ENCODE assay signal across 1 cellular context in the genomic region with DNA sequence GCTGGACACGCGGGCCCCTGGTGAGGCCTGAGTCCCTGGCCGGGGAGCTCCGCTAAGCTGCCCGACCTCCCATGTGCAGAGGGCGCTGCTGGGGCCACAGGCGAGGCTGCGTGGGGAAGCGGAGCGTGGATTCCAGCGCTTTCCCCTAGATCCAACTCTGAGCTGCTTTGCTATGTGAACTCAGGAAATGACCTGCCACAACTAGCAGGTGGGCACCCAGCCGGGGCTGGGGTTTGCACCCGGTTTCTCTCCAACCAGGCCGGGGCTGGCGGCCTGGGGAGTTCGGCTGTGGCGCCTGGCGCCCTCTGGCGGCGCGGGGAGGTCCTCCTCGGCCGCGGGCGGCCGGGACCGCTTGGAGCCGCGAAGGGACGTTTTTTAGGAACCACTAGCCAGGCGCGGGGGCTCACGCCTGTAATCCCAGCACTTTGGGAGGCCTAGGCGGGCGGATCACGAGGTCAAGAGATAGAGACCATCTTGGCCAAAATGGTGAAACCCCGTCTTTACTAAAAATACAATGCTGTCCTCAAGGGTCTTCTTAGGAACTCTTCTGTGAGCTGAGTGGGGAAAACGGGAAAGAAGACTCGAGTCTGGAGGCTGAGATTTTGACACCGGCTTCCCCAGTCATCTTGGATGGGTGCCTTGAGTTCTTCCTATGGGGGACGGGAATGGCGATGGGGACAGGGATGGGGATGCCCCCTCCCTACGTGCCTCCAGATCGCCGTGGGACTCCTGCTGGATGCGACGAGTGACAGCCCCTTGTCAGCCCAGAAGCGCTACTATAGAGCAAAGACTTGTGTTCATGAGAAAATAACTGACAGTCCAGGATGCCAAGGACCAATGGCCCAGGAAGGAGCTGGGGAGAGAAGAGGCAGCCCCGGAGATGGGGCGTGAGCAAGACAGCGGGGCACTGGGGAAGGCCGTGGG.
TF ChIP-seq lines count a peak whose summit lies in the region.

No MANE protein-coding gene starts in this region.

TF ChIP-seq in HepG2, 621 proteins besides CTCF, POLR2A, EP300 and RAD21 (continued from another document and continues in another):
- TF ChIP-seq, protein P1, sequence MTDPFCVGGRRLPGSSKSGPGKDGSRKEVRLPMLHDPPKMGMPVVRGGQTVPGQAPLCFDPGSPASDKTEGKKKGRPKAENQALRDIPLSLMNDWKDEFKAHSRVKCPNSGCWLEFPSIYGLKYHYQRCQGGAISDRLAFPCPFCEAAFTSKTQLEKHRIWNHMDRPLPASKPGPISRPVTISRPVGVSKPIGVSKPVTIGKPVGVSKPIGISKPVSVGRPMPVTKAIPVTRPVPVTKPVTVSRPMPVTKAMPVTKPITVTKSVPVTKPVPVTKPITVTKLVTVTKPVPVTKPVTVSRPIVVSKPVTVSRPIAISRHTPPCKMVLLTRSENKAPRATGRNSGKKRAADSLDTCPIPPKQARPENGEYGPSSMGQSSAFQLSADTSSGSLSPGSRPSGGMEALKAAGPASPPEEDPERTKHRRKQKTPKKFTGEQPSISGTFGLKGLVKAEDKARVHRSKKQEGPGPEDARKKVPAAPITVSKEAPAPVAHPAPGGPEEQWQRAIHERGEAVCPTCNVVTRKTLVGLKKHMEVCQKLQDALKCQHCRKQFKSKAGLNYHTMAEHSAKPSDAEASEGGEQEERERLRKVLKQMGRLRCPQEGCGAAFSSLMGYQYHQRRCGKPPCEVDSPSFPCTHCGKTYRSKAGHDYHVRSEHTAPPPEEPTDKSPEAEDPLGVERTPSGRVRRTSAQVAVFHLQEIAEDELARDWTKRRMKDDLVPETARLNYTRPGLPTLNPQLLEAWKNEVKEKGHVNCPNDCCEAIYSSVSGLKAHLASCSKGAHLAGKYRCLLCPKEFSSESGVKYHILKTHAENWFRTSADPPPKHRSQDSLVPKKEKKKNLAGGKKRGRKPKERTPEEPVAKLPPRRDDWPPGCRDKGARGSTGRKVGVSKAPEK (CRISPR knock-in tag; IDR thresholded peaks at IDR 0.05; ENCODE audit: borderline replicate concordance), result no peak
- TF ChIP-seq SOX13 (IDR thresholded peaks at IDR 0.05), result no peak
- TF ChIP-seq SOX13 (CRISPR knock-in tag; conservative IDR thresholded peaks at IDR 0.05 in 1 of 2, IDR thresholded peaks at IDR 0.05 in 1 of 2), result no peak
- TF ChIP-seq CENPT (CRISPR knock-in tag; IDR thresholded peaks at IDR 0.05; ENCODE audit: low read depth), result no peak
- no peak for TF ChIP-seq ZNF549 (CRISPR knock-in tag; IDR thresholded peaks at IDR 0.05)
- 0 out of 2 replicates have a peak, but pooled peaks have one; percentile 31 for TF ChIP-seq ZNF768 (CRISPR knock-in tag; IDR thresholded peaks at IDR 0.05)
- TF ChIP-seq ZNF552 (CRISPR knock-in tag; IDR thresholded peaks at IDR 0.05; ENCODE audit: borderline replicate concordance), result no peak
- TF ChIP-seq ZNF264 (CRISPR knock-in tag; IDR thresholded peaks at IDR 0.05), result 0 out of 2 replicates have a peak, but pooled peaks have one; percentile 16
- no peak for TF ChIP-seq ZNF703 (CRISPR knock-in tag; IDR thresholded peaks at IDR 0.05; ENCODE audit: borderline replicate concordance)
- TF ChIP-seq ZBTB7B (CRISPR knock-in tag; IDR thresholded peaks at IDR 0.05), result no peak
- no peak for TF ChIP-seq DMAP1 (CRISPR knock-in tag; IDR thresholded peaks at IDR 0.05)
- peak; percentile 59; the same call in 1 of the 2 replicates for TF ChIP-seq GABPB1 (CRISPR knock-in tag; IDR thresholded peaks at IDR 0.05)
- 0 out of 2 replicates have a peak, but pooled peaks have one; percentile 25 for TF ChIP-seq KMT2A (CRISPR knock-in tag; IDR thresholded peaks at IDR 0.05)
- TF ChIP-seq ZNF317 (CRISPR knock-in tag; IDR thresholded peaks at IDR 0.05), result 0 out of 2 replicates have a peak, but pooled peaks have one; percentile 40
- no peak for TF ChIP-seq FOXC1 (CRISPR knock-in tag; IDR thresholded peaks at IDR 0.05; ENCODE audit: borderline replicate concordance)
- no peak for TF ChIP-seq HMGA1 (CRISPR knock-in tag; conservative IDR thresholded peaks at IDR 0.05)
- no peak for TF ChIP-seq CHCHD3 (CRISPR knock-in tag; IDR thresholded peaks at IDR 0.05)
- peak; percentile 77 for TF ChIP-seq IKZF4 (CRISPR knock-in tag; IDR thresholded peaks at IDR 0.05; ENCODE audit: borderline replicate concordance, low read depth, not compliant biosample characterization)
- TF ChIP-seq ZBTB8A (CRISPR knock-in tag; IDR thresholded peaks at IDR 0.05; ENCODE audit: borderline replicate concordance, low read depth), result no peak
- no peak for TF ChIP-seq GLI4 (CRISPR knock-in tag; IDR thresholded peaks at IDR 0.05; ENCODE audit: borderline replicate concordance)
- TF ChIP-seq, protein P2, sequence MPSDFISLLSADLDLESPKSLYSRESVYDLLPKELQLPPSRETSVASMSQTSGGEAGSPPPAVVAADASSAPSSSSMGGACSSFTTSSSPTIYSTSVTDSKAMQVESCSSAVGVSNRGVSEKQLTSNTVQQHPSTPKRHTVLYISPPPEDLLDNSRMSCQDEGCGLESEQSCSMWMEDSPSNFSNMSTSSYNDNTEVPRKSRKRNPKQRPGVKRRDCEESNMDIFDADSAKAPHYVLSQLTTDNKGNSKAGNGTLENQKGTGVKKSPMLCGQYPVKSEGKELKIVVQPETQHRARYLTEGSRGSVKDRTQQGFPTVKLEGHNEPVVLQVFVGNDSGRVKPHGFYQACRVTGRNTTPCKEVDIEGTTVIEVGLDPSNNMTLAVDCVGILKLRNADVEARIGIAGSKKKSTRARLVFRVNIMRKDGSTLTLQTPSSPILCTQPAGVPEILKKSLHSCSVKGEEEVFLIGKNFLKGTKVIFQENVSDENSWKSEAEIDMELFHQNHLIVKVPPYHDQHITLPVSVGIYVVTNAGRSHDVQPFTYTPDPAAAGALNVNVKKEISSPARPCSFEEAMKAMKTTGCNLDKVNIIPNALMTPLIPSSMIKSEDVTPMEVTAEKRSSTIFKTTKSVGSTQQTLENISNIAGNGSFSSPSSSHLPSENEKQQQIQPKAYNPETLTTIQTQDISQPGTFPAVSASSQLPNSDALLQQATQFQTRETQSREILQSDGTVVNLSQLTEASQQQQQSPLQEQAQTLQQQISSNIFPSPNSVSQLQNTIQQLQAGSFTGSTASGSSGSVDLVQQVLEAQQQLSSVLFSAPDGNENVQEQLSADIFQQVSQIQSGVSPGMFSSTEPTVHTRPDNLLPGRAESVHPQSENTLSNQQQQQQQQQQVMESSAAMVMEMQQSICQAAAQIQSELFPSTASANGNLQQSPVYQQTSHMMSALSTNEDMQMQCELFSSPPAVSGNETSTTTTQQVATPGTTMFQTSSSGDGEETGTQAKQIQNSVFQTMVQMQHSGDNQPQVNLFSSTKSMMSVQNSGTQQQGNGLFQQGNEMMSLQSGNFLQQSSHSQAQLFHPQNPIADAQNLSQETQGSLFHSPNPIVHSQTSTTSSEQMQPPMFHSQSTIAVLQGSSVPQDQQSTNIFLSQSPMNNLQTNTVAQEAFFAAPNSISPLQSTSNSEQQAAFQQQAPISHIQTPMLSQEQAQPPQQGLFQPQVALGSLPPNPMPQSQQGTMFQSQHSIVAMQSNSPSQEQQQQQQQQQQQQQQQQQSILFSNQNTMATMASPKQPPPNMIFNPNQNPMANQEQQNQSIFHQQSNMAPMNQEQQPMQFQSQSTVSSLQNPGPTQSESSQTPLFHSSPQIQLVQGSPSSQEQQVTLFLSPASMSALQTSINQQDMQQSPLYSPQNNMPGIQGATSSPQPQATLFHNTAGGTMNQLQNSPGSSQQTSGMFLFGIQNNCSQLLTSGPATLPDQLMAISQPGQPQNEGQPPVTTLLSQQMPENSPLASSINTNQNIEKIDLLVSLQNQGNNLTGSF (CRISPR knock-in tag; IDR thresholded peaks at IDR 0.05), result no peak
- TF ChIP-seq ZNF614 (CRISPR knock-in tag; IDR thresholded peaks at IDR 0.05; ENCODE audit: borderline replicate concordance), result peak; percentile 46; the same call in 1 of the 2 replicates
- no peak for TF ChIP-seq ZNF772 (CRISPR knock-in tag; IDR thresholded peaks at IDR 0.05)
- TF ChIP-seq KAT2B (IDR thresholded peaks at IDR 0.05; ENCODE audit: borderline replicate concordance, low read depth, low read length), result no peak
- TF ChIP-seq, protein P3, sequence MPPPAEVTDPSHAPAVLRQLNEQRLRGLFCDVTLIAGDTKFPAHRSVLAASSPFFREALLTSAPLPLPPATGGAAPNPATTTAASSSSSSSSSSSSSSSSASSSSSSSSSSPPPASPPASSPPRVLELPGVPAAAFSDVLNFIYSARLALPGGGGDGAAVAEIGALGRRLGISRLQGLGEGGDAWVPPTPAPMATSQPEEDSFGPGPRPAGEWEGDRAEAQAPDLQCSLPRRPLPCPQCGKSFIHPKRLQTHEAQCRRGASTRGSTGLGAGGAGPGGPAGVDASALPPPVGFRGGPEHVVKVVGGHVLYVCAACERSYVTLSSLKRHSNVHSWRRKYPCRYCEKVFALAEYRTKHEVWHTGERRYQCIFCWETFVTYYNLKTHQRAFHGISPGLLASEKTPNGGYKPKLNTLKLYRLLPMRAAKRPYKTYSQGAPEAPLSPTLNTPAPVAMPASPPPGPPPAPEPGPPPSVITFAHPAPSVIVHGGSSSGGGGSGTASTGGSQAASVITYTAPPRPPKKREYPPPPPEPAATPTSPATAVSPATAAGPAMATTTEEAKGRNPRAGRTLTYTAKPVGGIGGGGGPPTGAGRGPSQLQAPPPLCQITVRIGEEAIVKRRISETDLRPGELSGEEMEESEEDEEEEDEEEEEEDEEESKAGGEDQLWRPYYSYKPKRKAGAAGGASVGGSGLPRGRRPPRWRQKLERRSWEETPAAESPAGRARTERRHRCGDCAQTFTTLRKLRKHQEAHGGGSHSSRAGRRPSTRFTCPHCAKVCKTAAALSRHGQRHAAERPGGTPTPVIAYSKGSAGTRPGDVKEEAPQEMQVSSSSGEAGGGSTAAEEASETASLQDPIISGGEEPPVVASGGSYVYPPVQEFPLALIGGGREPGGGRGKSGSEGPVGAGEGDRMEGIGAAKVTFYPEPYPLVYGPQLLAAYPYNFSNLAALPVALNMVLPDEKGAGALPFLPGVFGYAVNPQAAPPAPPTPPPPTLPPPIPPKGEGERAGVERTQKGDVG (CRISPR knock-in tag; IDR thresholded peaks at IDR 0.05; ENCODE audit: borderline replicate concordance), result no peak
- TF ChIP-seq ZNF333 (CRISPR knock-in tag; IDR thresholded peaks at IDR 0.05; ENCODE audit: borderline replicate concordance), result 0 out of 2 replicates have a peak, but pooled peaks have one; percentile 39
- peak; percentile 54; the same call in 1 of the 2 replicates for TF ChIP-seq ZFY (CRISPR knock-in tag; IDR thresholded peaks at IDR 0.05)
- TF ChIP-seq ZNF143 (CRISPR knock-in tag; IDR thresholded peaks at IDR 0.05), result no peak
- 0 out of 2 replicates have a peak, but pooled peaks have one; percentile 52 for TF ChIP-seq BRCA1 (CRISPR knock-in tag; IDR thresholded peaks at IDR 0.05)
- no peak; the same call in 1 of the 2 replicates for TF ChIP-seq NRL (CRISPR knock-in tag; IDR thresholded peaks at IDR 0.05; ENCODE audit: borderline replicate concordance)
- TF ChIP-seq ATF7-NPFF (CRISPR knock-in tag; IDR thresholded peaks at IDR 0.05; ENCODE audit: low read depth), result 0 out of 2 replicates have a peak, but pooled peaks have one; percentile 25
- no peak for TF ChIP-seq NFKBIZ (CRISPR knock-in tag; IDR thresholded peaks at IDR 0.05)
- TF ChIP-seq, protein P4, sequence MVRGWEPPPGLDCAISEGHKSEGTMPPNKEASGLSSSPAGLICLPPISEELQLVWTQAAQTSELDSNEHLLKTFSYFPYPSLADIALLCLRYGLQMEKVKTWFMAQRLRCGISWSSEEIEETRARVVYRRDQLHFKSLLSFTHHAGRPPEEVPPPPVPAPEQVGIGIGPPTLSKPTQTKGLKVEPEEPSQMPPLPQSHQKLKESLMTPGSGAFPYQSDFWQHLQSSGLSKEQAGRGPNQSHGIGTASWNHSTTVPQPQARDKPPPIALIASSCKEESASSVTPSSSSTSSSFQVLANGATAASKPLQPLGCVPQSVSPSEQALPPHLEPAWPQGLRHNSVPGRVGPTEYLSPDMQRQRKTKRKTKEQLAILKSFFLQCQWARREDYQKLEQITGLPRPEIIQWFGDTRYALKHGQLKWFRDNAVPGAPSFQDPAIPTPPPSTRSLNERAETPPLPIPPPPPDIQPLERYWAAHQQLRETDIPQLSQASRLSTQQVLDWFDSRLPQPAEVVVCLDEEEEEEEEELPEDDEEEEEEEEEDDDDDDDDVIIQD (CRISPR knock-in tag; IDR thresholded peaks at IDR 0.05; ENCODE audit: low read depth), result no peak
- TF ChIP-seq LCORL (IDR thresholded peaks at IDR 0.05), result no peak
- TF ChIP-seq LCORL (CRISPR knock-in tag; IDR thresholded peaks at IDR 0.05), result 0 out of 2 replicates have a peak, but pooled peaks have one; percentile 24
- 0 out of 2 replicates have a peak, but pooled peaks have one; percentile 31 for TF ChIP-seq ZNF766 (CRISPR knock-in tag; IDR thresholded peaks at IDR 0.05; ENCODE audit: borderline replicate concordance)
- TF ChIP-seq, protein P5, sequence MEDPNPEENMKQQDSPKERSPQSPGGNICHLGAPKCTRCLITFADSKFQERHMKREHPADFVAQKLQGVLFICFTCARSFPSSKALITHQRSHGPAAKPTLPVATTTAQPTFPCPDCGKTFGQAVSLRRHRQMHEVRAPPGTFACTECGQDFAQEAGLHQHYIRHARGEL (CRISPR knock-in tag; IDR thresholded peaks at IDR 0.05), result no peak
- TF ChIP-seq, protein P6, sequence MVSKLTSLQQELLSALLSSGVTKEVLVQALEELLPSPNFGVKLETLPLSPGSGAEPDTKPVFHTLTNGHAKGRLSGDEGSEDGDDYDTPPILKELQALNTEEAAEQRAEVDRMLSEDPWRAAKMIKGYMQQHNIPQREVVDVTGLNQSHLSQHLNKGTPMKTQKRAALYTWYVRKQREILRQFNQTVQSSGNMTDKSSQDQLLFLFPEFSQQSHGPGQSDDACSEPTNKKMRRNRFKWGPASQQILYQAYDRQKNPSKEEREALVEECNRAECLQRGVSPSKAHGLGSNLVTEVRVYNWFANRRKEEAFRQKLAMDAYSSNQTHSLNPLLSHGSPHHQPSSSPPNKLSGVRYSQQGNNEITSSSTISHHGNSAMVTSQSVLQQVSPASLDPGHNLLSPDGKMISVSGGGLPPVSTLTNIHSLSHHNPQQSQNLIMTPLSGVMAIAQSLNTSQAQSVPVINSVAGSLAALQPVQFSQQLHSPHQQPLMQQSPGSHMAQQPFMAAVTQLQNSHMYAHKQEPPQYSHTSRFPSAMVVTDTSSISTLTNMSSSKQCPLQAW (CRISPR knock-in tag; IDR thresholded peaks at IDR 0.05), result peak; percentile 67; the same call in 1 of the 2 replicates
- TF ChIP-seq PHF20 (CRISPR knock-in tag; IDR thresholded peaks at IDR 0.05), result no peak
- TF ChIP-seq, protein P7, sequence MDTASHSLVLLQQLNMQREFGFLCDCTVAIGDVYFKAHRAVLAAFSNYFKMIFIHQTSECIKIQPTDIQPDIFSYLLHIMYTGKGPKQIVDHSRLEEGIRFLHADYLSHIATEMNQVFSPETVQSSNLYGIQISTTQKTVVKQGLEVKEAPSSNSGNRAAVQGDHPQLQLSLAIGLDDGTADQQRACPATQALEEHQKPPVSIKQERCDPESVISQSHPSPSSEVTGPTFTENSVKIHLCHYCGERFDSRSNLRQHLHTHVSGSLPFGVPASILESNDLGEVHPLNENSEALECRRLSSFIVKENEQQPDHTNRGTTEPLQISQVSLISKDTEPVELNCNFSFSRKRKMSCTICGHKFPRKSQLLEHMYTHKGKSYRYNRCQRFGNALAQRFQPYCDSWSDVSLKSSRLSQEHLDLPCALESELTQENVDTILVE (CRISPR knock-in tag; IDR thresholded peaks at IDR 0.05), result no peak
- no peak for TF ChIP-seq YEATS2 (CRISPR knock-in tag; IDR thresholded peaks at IDR 0.05; ENCODE audit: borderline replicate concordance)
- no peak for TF ChIP-seq ZNF652 (CRISPR knock-in tag; IDR thresholded peaks at IDR 0.05; ENCODE audit: borderline replicate concordance, low read depth)
- TF ChIP-seq CHD4 (IDR thresholded peaks at IDR 0.05; ENCODE audit: borderline replicate concordance, low read length), result no peak
